Comparison of ENCODE assay signal across 18 cellular contexts in the genomic region with DNA sequence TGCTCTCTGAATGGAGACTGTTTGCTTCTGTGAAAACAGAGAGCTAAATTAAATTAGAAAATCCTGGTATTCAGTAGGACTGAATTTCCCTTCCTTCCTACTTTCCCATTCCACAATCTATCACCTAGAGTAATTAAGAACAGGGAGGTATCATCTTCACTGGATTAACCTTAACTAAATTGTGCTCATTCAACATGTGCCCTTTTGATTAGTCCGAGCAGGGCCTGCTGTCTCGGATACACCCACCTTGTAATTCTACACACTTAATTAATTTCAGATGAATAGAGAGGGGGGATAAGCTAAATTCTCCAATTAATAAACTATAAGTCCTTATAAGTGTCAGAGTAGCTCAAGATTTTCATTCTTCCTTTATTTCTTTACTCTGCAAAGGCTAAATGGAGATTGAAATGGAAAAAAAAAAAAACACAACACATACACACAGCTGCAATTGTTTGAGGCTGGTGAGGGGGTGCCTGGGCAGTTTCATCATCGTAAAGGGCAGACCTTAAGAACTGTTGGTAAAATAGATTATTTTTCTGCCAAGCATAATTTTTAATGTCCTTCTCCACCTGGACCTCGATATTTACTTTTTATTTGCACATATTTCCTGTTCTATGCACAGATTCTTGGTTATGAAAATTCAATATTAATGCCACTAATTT.
"Had no signal": no experiment of that assay in that cellular context is flagged by ENCODE, and none has a peak within 500 bp of the region (broad histone marks: within the 10 kb centered on the region; RNA-seq: fewer than 3 reads in every experiment).

No MANE protein-coding gene starts in this region.

- H3K36me3 ChIP-seq: colonic mucosa had no signal

- H3K9me3 Mint-ChIP-seq: activated naive CD8-positive, alpha-beta T cell treated with anti-CD3 and anti-CD28 coated beads for 36 hours; activated T-helper 1 cell treated with anti-CD3 and anti-CD28 coated beads, Interleukin-12 subunit alpha, Interleukin-12 subunit beta, Interleukin-2, Interleukin-4 antibody, amounts not matched to agents 30 ng/mL and 10 ng/mL and 1 ng/mL, durations not matched to agents 14 hours and 24 hours and 36 hours; nephron progenitor cell had no signal

- DNase-seq: activated CD4-positive, alpha-beta T cell treated with anti-CD3 and anti-CD28 coated beads, Interleukin-2, amount 50 U/mL, for 1 hour; activated naive CD8-positive, alpha-beta T cell treated with anti-CD3 and anti-CD28 coated beads for 36 hours; amygdala; body of pancreas; central memory CD4-positive, alpha-beta T cell; colonic mucosa; kidney; left ventricle myocardium superior; mesenchymal stem cell; nephron progenitor cell; psoas muscle; stimulated activated CD4-positive, alpha-beta T cell treated with anti-CD3 and anti-CD28 coated beads, Interleukin-1b, Interleukin-23, amount 100 ng/mL, for 48 hours; T-helper 9 cell had no signal

- H3K79me2 ChIP-seq: hepatocyte had no signal

- ATAC-seq: activated CD4-positive, CD25-positive, alpha-beta regulatory T cell treated with anti-CD3 and anti-CD28 coated beads, Interleukin-2, amount 50 U/mL, for 24 hours; body of pancreas; esophagus mucosa; left ventricle myocardium superior; psoas muscle; sciatic nerve had no signal

- H3K36me3 Mint-ChIP-seq: activated naive CD8-positive, alpha-beta T cell treated with anti-CD3 and anti-CD28 coated beads for 36 hours had no signal

- H3K4me3 Mint-ChIP-seq: activated naive CD8-positive, alpha-beta T cell treated with anti-CD3 and anti-CD28 coated beads for 36 hours; activated T-helper 1 cell treated with anti-CD3 and anti-CD28 coated beads, Interleukin-12 subunit alpha, Interleukin-12 subunit beta, Interleukin-2, Interleukin-4 antibody, amounts not matched to agents 30 ng/mL and 10 ng/mL and 1 ng/mL, durations not matched to agents 14 hours and 24 hours and 36 hours; nephron progenitor cell had no signal

- H3K4me1 ChIP-seq: psoas muscle had no signal

- H3K9me3 ChIP-seq: body of pancreas, colonic mucosa, psoas muscle had no signal

- H2AFZ ChIP-seq: hepatocyte had no signal

- H3K4me2 ChIP-seq: hepatocyte had no signal

- H3K27ac ChIP-seq: body of pancreas, colonic mucosa, hepatocyte, psoas muscle had no signal

- H3K4me3 ChIP-seq: body of pancreas, colonic mucosa, hepatocyte, psoas muscle had no signal

- H3K27me3 ChIP-seq: body of pancreas had no signal

- H3K27ac Mint-ChIP-seq: activated naive CD8-positive, alpha-beta T cell treated with anti-CD3 and anti-CD28 coated beads for 36 hours; activated T-helper 1 cell treated with anti-CD3 and anti-CD28 coated beads, Interleukin-12 subunit alpha, Interleukin-12 subunit beta, Interleukin-2, Interleukin-4 antibody, amounts not matched to agents 30 ng/mL and 10 ng/mL and 1 ng/mL, durations not matched to agents 14 hours and 24 hours and 36 hours; nephron progenitor cell had no signal
